ENCODE assay signal across 8 cellular contexts in the genomic region with DNA sequence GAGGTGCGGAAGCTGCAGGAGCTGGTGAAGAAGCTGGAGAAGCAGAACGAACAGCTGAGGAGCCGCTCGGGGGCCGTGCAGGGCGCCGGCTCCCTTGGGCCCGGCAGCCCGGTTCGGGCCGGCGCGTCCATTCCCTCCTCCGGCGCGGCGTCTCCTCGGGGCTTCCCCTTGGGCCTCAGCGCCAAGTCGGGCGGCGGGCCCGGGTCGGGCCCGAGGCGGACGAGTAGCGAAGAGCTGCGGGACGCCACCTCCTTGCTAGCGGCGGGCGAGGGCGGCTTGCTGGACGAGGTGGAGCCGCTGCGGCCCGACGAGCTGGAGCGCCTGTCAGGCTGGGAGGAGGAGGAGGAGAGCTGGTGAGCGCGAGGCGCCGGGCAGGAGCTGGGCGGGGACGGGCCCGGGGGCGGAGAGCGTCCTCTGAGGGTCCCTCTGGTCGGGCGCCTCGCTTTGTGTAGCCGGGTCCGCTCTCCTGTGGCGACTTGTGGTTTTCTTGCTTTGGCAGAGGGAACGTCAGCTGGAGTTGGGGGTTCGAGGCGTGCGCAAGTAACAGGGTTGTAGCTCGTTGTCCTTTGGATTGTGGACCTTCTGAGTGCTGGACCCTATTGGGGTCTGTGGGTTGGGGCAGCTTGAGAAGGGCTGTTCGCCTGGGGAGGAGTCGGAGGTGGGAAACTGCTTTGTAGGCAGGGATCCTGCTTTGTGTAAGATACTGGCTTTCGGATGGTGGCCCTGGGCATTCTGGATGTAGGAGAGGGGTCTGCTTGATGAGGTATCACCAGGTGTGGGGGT. TPM values are rescaled to one million over a fixed set of nuclear protein-coding genes. Genes with fewer than 3 reads are reported as not detected.
DNase-seq lines count a peak whose midpoint lies in the region; ATAC-seq and TF ChIP-seq lines count a peak whose summit lies in the region.

No MANE protein-coding gene starts in this region.

- no peaks in the 10 kb centered on the region for H3K36me3 ChIP-seq in left lung

- DNase-seq in ELR (ENCODE audit: low read depth) (peak; percentile 54), activated B cell treated with CpG ODN at 0.5 μM for 24 hours (no peak), left lung (peak; percentile 69 to 93), COLO829 (ENCODE audit: low spot score) (no peak)
- peak; percentile 19 for DNase-seq in Jurkat, Clone E6-1 (ENCODE audit: low read depth, low spot score)
- peak; percentile 22 for DNase-seq in stimulated activated CD4-positive, alpha-beta T cell treated with anti-CD3 and anti-CD28 coated beads, Interleukin-2, amount 100 ng/mL, for 4 hours (ENCODE audit: low read depth)

- peak overlapping the region; percentile 74 for H3K4me3 ChIP-seq in Jurkat, Clone E6-1 (ENCODE audit: low read length)
- H3K4me3 ChIP-seq in left lung, result peak overlapping the region; percentile 77 to 96

- intact Hi-C loops in activated B cell treated with CpG ODN at 0.5 μM for 24 hours (cut with micrococcal nuclease) (loop anchor here (1.0 to 10.0 kb wide), 11 partner anchors 73 to 857 kb away; partner anchors contain the start of genes ATP10D, CNGA1, FRYL and NFXL1), left lung (cut with DNase I) (no loop called here)

- peaks cover 10 to 45% of the 10 kb centered on the region in 2 donors for H3K4me1 ChIP-seq in left lung

- peak; percentile 31 for ATAC-seq in GM21717 (IDR thresholded peaks at IDR 0.05; ENCODE audit: unreplicated experiment)
- ATAC-seq in activated B cell treated with CpG ODN at 0.5 μM for 24 hours (ENCODE audit: low read depth), result peak; percentile 8
- ATAC-seq in left lung, result peak; percentile 32

- no peak for TF ChIP-seq CTCF in activated B cell treated with CpG ODN at 0.5 μM for 24 hours (IDR thresholded peaks at IDR 0.05)
- TF ChIP-seq CTCF in left lung (IDR thresholded peaks at IDR 0.05), result no peak

- peak overlapping the region; percentile 80 for H3K27ac ChIP-seq in cingulate gyrus (ENCODE audit: low read depth, low read length)
- peak overlapping the region; percentile 97 to 99 for H3K27ac ChIP-seq in left lung

- POLR2A ChIA-PET in activated B cell treated with CpG ODN at 0.5 μM for 24 hours (lab: Charles Lee), result interaction anchor here (0.6 to 1.9 kb wide), 8 partner anchors 15 to 879 kb away, joined by 3 to 8 read pairs (median 4); partner anchors contain the start of genes COMMD8, FRYL and OCIAD2

- H3K36me3 Mint-ChIP-seq in activated B cell treated with CpG ODN at 0.5 μM for 24 hours (ENCODE audit: low read depth), result peaks cover 6% of the 10 kb centered on the region

- H3K4me3 Mint-ChIP-seq in activated B cell treated with CpG ODN at 0.5 μM for 24 hours, result peak overlapping the region; percentile 97

- H3K27me3 Mint-ChIP-seq in activated B cell treated with CpG ODN at 0.5 μM for 24 hours, result no peaks in the 10 kb centered on the region

- H3K9me3 ChIP-seq in left lung, result no peaks in the 10 kb centered on the region

- H3K9me3 Mint-ChIP-seq in activated B cell treated with CpG ODN at 0.5 μM for 24 hours, result no peaks in the 10 kb centered on the region

- CTCF ChIA-PET in activated B cell treated with CpG ODN at 0.5 μM for 24 hours (lab: Charles Lee), result interaction anchor here (0.8 kb wide), 1 partner anchor 213 kb away, joined by 3 read pairs; no protein-coding TSS in a partner anchor

- peak overlapping the region; percentile 96 for H3K27ac Mint-ChIP-seq in activated B cell treated with CpG ODN at 0.5 μM for 24 hours

- H3K4me1 Mint-ChIP-seq in activated B cell treated with CpG ODN at 0.5 μM for 24 hours, result peaks cover 52% of the 10 kb centered on the region

- no peaks in the 10 kb centered on the region for H3K27me3 ChIP-seq in left lung

RNA-seq across cellular contexts. Expression of gene SLAIN2, which starts 0.6 kb away (rescaled TPM):
- polyA plus RNA-seq in Jurkat, Clone E6-1 (2012; ENCODE audit: insufficient read depth, insufficient read length), result 59.6 TPM
- 50.8 and 62.1 TPM in 2 replicates for total RNA-seq in activated B cell treated with CpG ODN at 0.5 μM for 24 hours
- total RNA-seq in left lung, result 10 to 100 TPM; 82.1 to 87.0 TPM

Comparison
In these comparisons a context has a peak if more than half of its experiments do, and no peak if none do; other contexts are left out.
1. DNase-seq: peak in ELR (single experiment), Jurkat, Clone E6-1 (single experiment), left lung (2 of 2) and stimulated activated CD4-positive, alpha-beta T cell treated with anti-CD3 and anti-CD28 coated beads, Interleukin-2, amount 100 ng/mL, for 4 hours (single experiment); none in activated B cell treated with CpG ODN at 0.5 μM for 24 hours (single experiment) and COLO829 (single experiment).
2. Peak in every context shown above with its lines, with median percentiles within 50 percentile points of each other: ATAC-seq.